ENCODE assay signal across 1 cellular context in genomic region chr6:140811642-140812041, GRCh38.
TF ChIP-seq lines count a peak whose summit lies in the region.

No MANE protein-coding gene starts in this region.

TF ChIP-seq in SK-N-SH treated with all-trans-retinoic acid at 6 μM for 48 hours, 23 proteins besides CTCF, POLR2A, EP300 and RAD21 (continued from another document):
- TF ChIP-seq ZNF70 (CRISPR knock-in tag; IDR thresholded peaks at IDR 0.05) = no peak
TF ChIP-seq in SK-N-SH treated with all-trans-retinoic acid at 6 μM for 48 hours: peak in this region for 0.
